ENCODE assay signal across 11 cellular contexts in the genomic region with DNA sequence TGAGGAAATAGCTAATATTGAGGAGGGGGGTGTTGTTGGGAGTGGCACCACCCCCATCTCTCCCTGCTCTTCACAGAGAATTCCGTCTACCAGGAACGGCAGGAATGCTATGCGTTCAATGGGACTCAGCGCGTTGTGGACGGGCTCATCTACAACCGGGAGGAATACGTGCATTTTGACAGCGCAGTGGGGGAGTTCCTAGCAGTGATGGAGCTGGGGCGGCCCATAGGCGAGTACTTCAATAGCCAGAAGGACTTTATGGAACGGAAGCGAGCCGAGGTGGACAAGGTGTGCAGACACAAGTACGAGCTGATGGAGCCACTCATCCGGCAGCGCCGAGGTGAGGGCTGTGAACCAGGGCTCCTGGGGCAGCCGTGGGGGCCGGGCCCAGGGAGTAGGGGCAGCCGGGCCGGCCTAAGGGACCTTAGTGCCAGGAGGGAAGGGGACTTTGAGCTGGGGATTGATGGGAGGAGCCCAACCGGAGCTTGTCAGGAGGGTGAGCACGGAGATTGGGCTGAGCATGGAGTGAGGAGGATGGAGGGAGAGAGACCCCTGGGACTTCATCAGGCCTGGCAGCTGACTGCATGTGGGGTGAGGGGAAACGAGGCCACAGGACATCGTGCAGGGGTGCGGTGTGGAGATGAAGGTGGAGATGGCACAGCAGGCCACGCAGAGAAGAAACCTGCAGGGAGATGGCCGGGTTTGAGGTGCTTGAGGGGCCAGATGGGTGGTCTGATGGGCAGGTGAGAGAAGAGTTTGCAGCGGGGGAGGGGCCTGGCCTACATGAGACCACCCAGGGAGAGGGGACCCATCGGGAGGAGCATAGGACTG. TPM values are rescaled to one million over a fixed set of nuclear protein-coding genes. Genes with fewer than 3 reads are reported as not detected.
DNase-seq lines count a peak whose midpoint lies in the region; ATAC-seq and TF ChIP-seq lines count a peak whose summit lies in the region.
"Had no signal": no experiment of that assay in that cellular context is flagged by ENCODE, and none has a peak within 500 bp of the region (broad histone marks: within the 10 kb centered on the region; RNA-seq: fewer than 3 reads in every experiment).

No MANE protein-coding gene starts in this region.

- BruUV-seq in mammary epithelial cell (replicated peaks; lab: Mats Ljungman, UMichigan) = no TSS peak

- in situ Hi-C loops in mammary epithelial cell (cut with MboI; ENCODE audit: low sequenced_read_pairs in 2 of 2) = loop anchor here in 1 of 2 donors (10.0 kb wide), 1 partner anchor 128 kb away; no protein-coding TSS in a partner anchor

- POLR2A ChIA-PET in WTC11 (lab: Charles Lee) = interaction anchor here (0.5 to 3.2 kb wide), 9 partner anchors 9 to 922 kb away, joined by 3 to 26 read pairs (median 3); a partner anchor contains a TSS

- no peak overlapping the region for H3K9ac ChIP-seq in mammary epithelial cell (ENCODE audit: insufficient read depth, low read length)
- H3K9ac ChIP-seq in iPS-20b (ENCODE audit: low read depth, low read length) = peak overlapping the region; percentile 99

- H3K4me3 Mint-ChIP-seq in WTC11 = peak overlapping the region; percentile 98
- H3K4me3 Mint-ChIP-seq in stimulated activated naive CD8-positive, alpha-beta T cell treated with anti-CD3 and anti-CD28 coated beads, Interleukin-15, amount 100 ng/mL, for 72 hours = peak overlapping the region; percentile 4 to 53

- no peak overlapping the region for H3K27ac ChIP-seq in mammary epithelial cell (ENCODE audit: insufficient read depth, low read depth, low read length)
- no peak overlapping the region for H3K27ac ChIP-seq in breast epithelium
- peak overlapping the region; percentile 96 for H3K27ac ChIP-seq in iPS-20b (ENCODE audit: low read length)

- H3K27me3 Mint-ChIP-seq in WTC11 (ENCODE audit: low read depth) = peaks cover 2% of the 10 kb centered on the region; the same call in 1 of the 2 replicates
- peaks cover 60% of the 10 kb centered on the region for H3K27me3 Mint-ChIP-seq in stimulated activated naive CD8-positive, alpha-beta T cell treated with anti-CD3 and anti-CD28 coated beads, Interleukin-15, amount 100 ng/mL, for 72 hours

- peaks cover 62% of the 10 kb centered on the region for H3K4me1 Mint-ChIP-seq in WTC11
- peaks cover 31% of the 10 kb centered on the region for H3K4me1 Mint-ChIP-seq in stimulated activated naive CD8-positive, alpha-beta T cell treated with anti-CD3 and anti-CD28 coated beads, Interleukin-15, amount 100 ng/mL, for 72 hours

- intact Hi-C loops in mammary epithelial cell (cut with micrococcal nuclease) (no loop called here), breast epithelium (cut with DNase I; ENCODE audit: low total_unique reads) (loop anchor here (10.0 kb wide), 1 partner anchor 128 kb away; no protein-coding TSS in a partner anchor), mucosa of descending colon (cut with DNase I, micrococcal nuclease) (loop anchor here (5.0 to 10.0 kb wide), 2 partner anchors 128 to 130 kb away; no protein-coding TSS in a partner anchor)

- CTCF ChIA-PET in mammary epithelial cell (lab: Charles Lee; ENCODE audit: low non-redundant PET) = no interaction called here
- CTCF ChIA-PET in WTC11 (lab: Charles Lee) = interaction anchor here (0.7 to 5.3 kb wide), 18 partner anchors 8 to 292 kb away, joined by 3 to 43 read pairs (median 5); a partner anchor contains a TSS

- no peak for TF ChIP-seq POLR2A in breast epithelium (IDR thresholded peaks at IDR 0.05)

- H4K20me1 ChIP-seq in mammary epithelial cell (ENCODE audit: insufficient read depth, low read length) = no peaks in the 10 kb centered on the region

- no peaks in the 10 kb centered on the region for H3K79me2 ChIP-seq in mammary epithelial cell (ENCODE audit: insufficient read depth, low read length)

- ATAC-seq in WTC11 (peak; percentile 53), HG02642 (IDR thresholded peaks at IDR 0.05; ENCODE audit: poor library complexity, unreplicated experiment) (no peak), mucosa of descending colon (no peak)
- ATAC-seq in stimulated activated naive CD8-positive, alpha-beta T cell treated with anti-CD3 and anti-CD28 coated beads, Interleukin-15, amount 100 ng/mL, for 72 hours = peak; percentile 23
- ATAC-seq: naive thymus-derived CD4-positive, alpha-beta T cell had no signal

- H3K9me3 ChIP-seq in mammary epithelial cell (replicated peaks; ENCODE audit: insufficient read depth, low read length) (no peaks in the 10 kb centered on the region), breast epithelium (no peaks in the 10 kb centered on the region), iPS-20b (ENCODE audit: insufficient read depth, low read depth, low read length) (no peaks in the 10 kb centered on the region), mucosa of descending colon (no peaks in the 10 kb centered on the region)

- H3K36me3 ChIP-seq in mammary epithelial cell (ENCODE audit: insufficient read depth, low read length) (no peaks in the 10 kb centered on the region), breast epithelium (no peaks in the 10 kb centered on the region), iPS-20b (ENCODE audit: insufficient read depth, low read depth, low read length) (peaks cover 4% of the 10 kb centered on the region; the same call in 1 of the 2 replicates), mucosa of descending colon (ENCODE audit: low read depth) (no peaks in the 10 kb centered on the region)

- H3K4me3 ChIP-seq in mammary epithelial cell (replicated peaks in 1 of 3; ENCODE audit: insufficient read depth in 1 of 3, low read depth in 2 of 3, low read length in 3 of 3) (no peak overlapping the region), breast epithelium (no peak overlapping the region), iPS-20b (ENCODE audit: low read length) (peak overlapping the region; percentile 97), mucosa of descending colon (no peak overlapping the region)

- no peaks in the 10 kb centered on the region; the same call in 1 of the 2 replicates for H3K9me3 Mint-ChIP-seq in WTC11
- H3K9me3 Mint-ChIP-seq in stimulated activated naive CD8-positive, alpha-beta T cell treated with anti-CD3 and anti-CD28 coated beads, Interleukin-15, amount 100 ng/mL, for 72 hours = no peaks in the 10 kb centered on the region
- H3K9me3 Mint-ChIP-seq: CD8-positive, alpha-beta memory T cell; naive thymus-derived CD4-positive, alpha-beta T cell had no signal

- H3K27ac Mint-ChIP-seq in WTC11 = peak overlapping the region; percentile 100
- no peak overlapping the region for H3K27ac Mint-ChIP-seq in stimulated activated naive CD8-positive, alpha-beta T cell treated with anti-CD3 and anti-CD28 coated beads, Interleukin-15, amount 100 ng/mL, for 72 hours
- H3K27ac Mint-ChIP-seq: naive thymus-derived CD4-positive, alpha-beta T cell had no signal

- peaks cover 13% of the 10 kb centered on the region for H3K27me3 ChIP-seq in mammary epithelial cell (ENCODE audit: insufficient read depth, low read length)
- H3K27me3 ChIP-seq in breast epithelium = peaks cover 2 to 13% of the 10 kb centered on the region in 2 donors
- H3K27me3 ChIP-seq in iPS-20b (ENCODE audit: insufficient read depth, low read length) = peaks cover 12% of the 10 kb centered on the region

- H3K36me3 Mint-ChIP-seq in WTC11 = peaks cover 7% of the 10 kb centered on the region
- H3K36me3 Mint-ChIP-seq: CD8-positive, alpha-beta memory T cell; naive thymus-derived CD4-positive, alpha-beta T cell had no signal

- H2AFZ ChIP-seq in mammary epithelial cell (ENCODE audit: low read depth, low read length) = peak overlapping the region; percentile 59

- TF ChIP-seq CTCF in mammary epithelial cell (conservative IDR thresholded peaks at IDR 0.05 in 1 of 2, IDR thresholded peaks at IDR 0.05 in 1 of 2; ENCODE audit: extremely low read depth in 1 of 2, insufficient read depth in 1 of 2, low read depth in 1 of 2, low read length in 2 of 2) (no peak), breast epithelium (IDR thresholded peaks at IDR 0.05) (no peak), WTC11 (IDR thresholded peaks at IDR 0.05) (no peak), mucosa of descending colon (IDR thresholded peaks at IDR 0.05) (no peak)

- dilution Hi-C loops in mammary epithelial cell (cut with HindIII; ENCODE audit: low sequenced_read_pairs) = loop anchor here (10.0 kb wide), 1 partner anchor 118 kb away; no protein-coding TSS in a partner anchor

- 17% methylated on average over 23 of the region's 31 CpGs for WGBS in mammary epithelial cell (ENCODE audit: low coverage, missing lambda C conversion rate)

- H3K4me2 ChIP-seq in mammary epithelial cell (ENCODE audit: insufficient read depth, low read depth, low read length) = no peak overlapping the region

- DNase-seq in mammary epithelial cell = no peak
- no peak for DNase-seq in breast epithelium (ENCODE audit: low spot score in 2 of 2)
- peak; percentile 70 for DNase-seq in WTC11 (ENCODE audit: low spot score)
- DNase-seq in stimulated activated naive CD8-positive, alpha-beta T cell treated with anti-CD3 and anti-CD28 coated beads, Interleukin-15, amount 100 ng/mL, for 72 hours = no peak
- no peak for DNase-seq in mucosa of descending colon
- DNase-seq in SKM-1 treated with dmso at 0.1 percent for 144 hours (lab: John Stamatoyannopoulos, UW; ENCODE audit: unreplicated experiment) = no peak
- DNase-seq: CD8-positive, alpha-beta memory T cell; naive thymus-derived CD4-positive, alpha-beta T cell; T1000 had no signal

- H3K4me1 ChIP-seq in mammary epithelial cell (ENCODE audit: insufficient read depth, low read length) (no peaks in the 10 kb centered on the region), breast epithelium (no peaks in the 10 kb centered on the region), iPS-20b (ENCODE audit: insufficient read depth, low read length) (peaks cover 20% of the 10 kb centered on the region), mucosa of descending colon (ENCODE audit: low read depth) (no peaks in the 10 kb centered on the region)

RNA-seq across cellular contexts. Expression of a gene that starts 41.3 kb away (rescaled TPM):
- 1 to 10 TPM in 1 of 2 donors, not detected in 1; 9.2 TPM for total RNA-seq in mammary epithelial cell
- 10.7 TPM for polyA plus RNA-seq in mammary epithelial cell
- polyA minus RNA-seq in mammary epithelial cell = not detected
- total RNA-seq in breast epithelium = 10 to 100 TPM; 56.5 to 80.3 (median 58.2) TPM
- 18.0 to 23.9 TPM (median 21.3 TPM) in 3 replicates for total RNA-seq in WTC11 (2021)
- total RNA-seq in mucosa of descending colon = 10 to 100 TPM; 31.2 to 55.0 (median 51.2) TPM

RNA-seq across cellular contexts. Expression of a gene that starts 43.6 kb away (rescaled TPM):
- total RNA-seq in mammary epithelial cell (under 1 TPM in 1 of 2 donors, not detected in 1; 0.33 TPM), breast epithelium (100 to 1,000 TPM in 1 of 3 donors, 10 to 100 TPM in 2; 51.8 to 116 (median 75.4) TPM), WTC11 (2021) (4.4 to 5.4 TPM (median 4.9 TPM) in 3 replicates), mucosa of descending colon (10 to 100 TPM; 46.6 to 62.0 (median 49.9) TPM)
- polyA plus RNA-seq in mammary epithelial cell = 1.9 TPM
- not detected for polyA minus RNA-seq in mammary epithelial cell

Comparison
In these comparisons a context has a peak if more than half of its experiments do, and no peak if none do; other contexts are left out.
1. ATAC-seq: peak in WTC11 (single experiment) and stimulated activated naive CD8-positive, alpha-beta T cell treated with anti-CD3 and anti-CD28 coated beads, Interleukin-15, amount 100 ng/mL, for 72 hours (single experiment); none in HG02642 (single experiment) and mucosa of descending colon (single experiment).